ENCODE assay signal across 1 cellular context in the genomic region with DNA sequence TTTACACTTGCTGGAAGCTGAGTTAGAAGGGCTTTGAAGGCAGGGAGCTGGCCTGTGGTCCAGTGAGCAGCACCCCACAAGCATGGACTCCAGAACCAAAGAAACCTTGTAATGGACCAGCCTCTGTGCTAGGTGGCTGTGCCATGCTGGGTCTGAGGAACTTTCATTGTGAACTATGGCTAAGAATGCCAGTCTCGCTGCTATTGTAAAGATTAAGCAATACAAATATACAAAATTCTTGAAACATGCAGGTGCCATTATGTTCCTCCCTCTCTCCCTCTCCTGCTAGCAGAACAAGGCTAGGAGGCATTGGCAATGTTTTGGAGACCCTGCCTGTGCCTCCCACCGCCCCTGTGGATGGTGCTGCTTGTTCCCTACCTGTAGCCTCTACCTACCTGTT.
TF ChIP-seq lines count a peak whose summit lies in the region.

No MANE protein-coding gene starts in this region.

TF ChIP-seq in IMR-90, 13 proteins besides CTCF, POLR2A, EP300 and RAD21:
- TF ChIP-seq, protein P1, sequence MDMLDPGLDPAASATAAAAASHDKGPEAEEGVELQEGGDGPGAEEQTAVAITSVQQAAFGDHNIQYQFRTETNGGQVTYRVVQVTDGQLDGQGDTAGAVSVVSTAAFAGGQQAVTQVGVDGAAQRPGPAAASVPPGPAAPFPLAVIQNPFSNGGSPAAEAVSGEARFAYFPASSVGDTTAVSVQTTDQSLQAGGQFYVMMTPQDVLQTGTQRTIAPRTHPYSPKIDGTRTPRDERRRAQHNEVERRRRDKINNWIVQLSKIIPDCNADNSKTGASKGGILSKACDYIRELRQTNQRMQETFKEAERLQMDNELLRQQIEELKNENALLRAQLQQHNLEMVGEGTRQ (IDR thresholded peaks at IDR 0.05; ENCODE audit: low read depth, low read length), result no peak
- TF ChIP-seq BHLHE40 (IDR thresholded peaks at IDR 0.05; ENCODE audit: low read depth, low read length) (no peak), MAZ (IDR thresholded peaks at IDR 0.05; ENCODE audit: borderline replicate concordance, low read depth, low read length) (no peak), MXI1 (IDR thresholded peaks at IDR 0.05; ENCODE audit: borderline replicate concordance, low read depth, low read length) (no peak), NFE2L2 (IDR thresholded peaks at IDR 0.05; ENCODE audit: low read depth, low read length) (no peak), CHD1 (IDR thresholded peaks at IDR 0.05; ENCODE audit: low read depth, low read length) (no peak), MAFK (IDR thresholded peaks at IDR 0.05; ENCODE audit: low read depth, low read length) (no peak), FOS (IDR thresholded peaks at IDR 0.05; ENCODE audit: low read depth, low read length) (no peak), CEBPB (IDR thresholded peaks at IDR 0.05; ENCODE audit: low read depth, low read length) (no peak), RCOR1 (IDR thresholded peaks at IDR 0.05; ENCODE audit: insufficient replicate concordance, low read length) (no peak), SMC3 (IDR thresholded peaks at IDR 0.05; ENCODE audit: low read depth, low read length) (no peak), RFX5 (IDR thresholded peaks at IDR 0.05; ENCODE audit: low read depth, low read length) (no peak)
- TF ChIP-seq, protein P2, sequence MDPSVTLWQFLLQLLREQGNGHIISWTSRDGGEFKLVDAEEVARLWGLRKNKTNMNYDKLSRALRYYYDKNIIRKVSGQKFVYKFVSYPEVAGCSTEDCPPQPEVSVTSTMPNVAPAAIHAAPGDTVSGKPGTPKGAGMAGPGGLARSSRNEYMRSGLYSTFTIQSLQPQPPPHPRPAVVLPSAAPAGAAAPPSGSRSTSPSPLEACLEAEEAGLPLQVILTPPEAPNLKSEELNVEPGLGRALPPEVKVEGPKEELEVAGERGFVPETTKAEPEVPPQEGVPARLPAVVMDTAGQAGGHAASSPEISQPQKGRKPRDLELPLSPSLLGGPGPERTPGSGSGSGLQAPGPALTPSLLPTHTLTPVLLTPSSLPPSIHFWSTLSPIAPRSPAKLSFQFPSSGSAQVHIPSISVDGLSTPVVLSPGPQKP (IDR thresholded peaks at IDR 0.05; ENCODE audit: borderline replicate concordance, low read depth, low read length), result no peak
